In the genomic region with DNA sequence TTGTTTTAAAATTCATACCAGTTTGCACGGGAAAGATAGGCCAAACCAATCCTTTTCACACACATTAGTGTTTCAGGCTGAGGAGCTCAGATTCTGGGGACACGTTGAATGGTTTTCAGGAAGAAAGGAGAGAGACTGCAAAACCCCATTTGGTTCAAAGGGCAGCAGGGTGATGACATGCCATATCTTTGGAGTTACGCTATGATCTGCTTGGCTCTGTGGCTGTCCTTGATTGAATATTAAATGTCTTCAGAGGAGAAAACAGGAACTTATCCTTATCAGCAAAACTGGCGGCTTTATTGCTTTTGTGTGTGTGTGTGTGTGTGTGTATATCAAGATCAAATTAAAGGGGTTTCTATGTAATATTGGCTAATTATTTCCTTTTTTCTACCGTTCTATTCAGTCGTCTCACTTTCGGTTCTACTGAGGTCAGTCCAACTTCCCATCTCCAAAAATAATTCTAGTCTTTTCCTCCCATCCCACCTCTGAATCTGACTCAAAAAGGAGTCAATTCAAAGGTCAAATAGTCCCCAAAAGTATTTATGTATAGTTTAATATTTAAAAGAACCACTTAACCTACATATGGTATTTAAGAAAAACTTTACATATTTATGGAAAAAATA, we compare ENCODE assay signal across 9 cellular contexts.
DNase-seq lines count a peak whose midpoint lies in the region; FAIRE-seq and TF ChIP-seq lines count a peak whose summit lies in the region.
"Had no signal": no experiment of that assay in that cellular context is flagged by ENCODE, and none has a peak within 500 bp of the region (broad histone marks: within the 10 kb centered on the region; RNA-seq: fewer than 3 reads in every experiment).

No MANE protein-coding gene starts in this region.

- peaks cover 40% of the 10 kb centered on the region for H3K36me3 ChIP-seq in HUES6 (ENCODE audit: control insufficient read depth, insufficient read depth, low read length)
- peaks cover 15% of the 10 kb centered on the region for H3K36me3 ChIP-seq in astrocyte (ENCODE audit: insufficient read depth, low read length)
- peaks cover 21 to 43% (median 32%) of the 10 kb centered on the region in 5 donors for H3K36me3 ChIP-seq in subcutaneous abdominal adipose tissue (ENCODE audit: control insufficient read depth in 5 of 5, insufficient read depth in 5 of 5, low read length in 5 of 5)
- H3K36me3 ChIP-seq in MG63 = peaks cover 12% of the 10 kb centered on the region; the same call in 1 of the 2 replicates
- H3K36me3 ChIP-seq: WERI-Rb-1 had no signal

- H3K27me3 Mint-ChIP-seq in astrocyte (ENCODE audit: low read depth, unreplicated experiment) = no peaks in the 10 kb centered on the region

- TF ChIP-seq CTCF in astrocyte (IDR thresholded peaks at IDR 0.05; ENCODE audit: insufficient read depth, low read depth, low read length) = no peak

- H3K4me3 ChIP-seq in HUES6 (ENCODE audit: low read depth, low read length) = no peak overlapping the region
- no peak overlapping the region for H3K4me3 ChIP-seq in astrocyte (ENCODE audit: insufficient read depth, low read depth, low read length)
- H3K4me3 ChIP-seq in subcutaneous abdominal adipose tissue (ENCODE audit: low read depth in 1 of 5, low read length in 5 of 5) = peak overlapping the region in 2 of 5 donors; percentile 7 to 36
- H3K4me3 ChIP-seq in MG63 = no peak overlapping the region

- H3K79me2 ChIP-seq in astrocyte (ENCODE audit: insufficient read depth, low read length) = no peaks in the 10 kb centered on the region

- peaks cover 49% of the 10 kb centered on the region for H3K4me1 Mint-ChIP-seq in astrocyte (ENCODE audit: low read depth, unreplicated experiment)

- DNase-seq in astrocyte (ENCODE audit: low read depth) (peak; percentile 25), iris pigment epithelial cell (ENCODE audit: low read depth) (peak; percentile 37), SIG-M5 treated with dmso at 0.1 percent for 504 hours (lab: John Stamatoyannopoulos, UW; ENCODE audit: unreplicated experiment) (no peak), NCI-H187 (lab: John Stamatoyannopoulos, UW) (no peak), MG63 (no peak)
- DNase-seq in central memory CD4-positive, alpha-beta T cell = no peak
- DNase-seq: WERI-Rb-1 had no signal

- no peak overlapping the region for H3K4me3 Mint-ChIP-seq in astrocyte (ENCODE audit: unreplicated experiment)

- H3K36me3 Mint-ChIP-seq in astrocyte (ENCODE audit: low read depth, unreplicated experiment) = peaks cover 27% of the 10 kb centered on the region

- H3K9me3 ChIP-seq in HUES6 (ENCODE audit: control insufficient read depth, insufficient read depth, low read depth, low read length) (no peaks in the 10 kb centered on the region), astrocyte (ENCODE audit: insufficient read depth, low read depth, low read length) (no peaks in the 10 kb centered on the region), subcutaneous abdominal adipose tissue (ENCODE audit: control insufficient read depth in 5 of 5, low read length in 5 of 5) (no peaks in the 10 kb centered on the region), MG63 (no peaks in the 10 kb centered on the region; the same call in 1 of the 2 replicates)

- H3K4me2 ChIP-seq in astrocyte (ENCODE audit: low read length) = peak overlapping the region; percentile 57

- H3K27ac ChIP-seq in HUES6 (ENCODE audit: low read depth, low read length) (0 out of 2 replicates have a peak overlapping the region, but pooled peaks have one; percentile 9), astrocyte (ENCODE audit: low read depth, low read length) (peak overlapping the region; percentile 52), subcutaneous abdominal adipose tissue (ENCODE audit: low read depth, low read length) (peak overlapping the region; percentile 71)
- H3K27ac ChIP-seq: WERI-Rb-1 had no signal

- H3K4me1 ChIP-seq in HUES6 (ENCODE audit: control insufficient read depth, insufficient read depth, low read length) (peaks cover 14% of the 10 kb centered on the region), astrocyte (ENCODE audit: insufficient read depth, low read length) (peaks cover 36% of the 10 kb centered on the region), subcutaneous abdominal adipose tissue (ENCODE audit: control insufficient read depth in 5 of 5, insufficient read depth in 5 of 5, low read length in 5 of 5) (peaks cover 3 to 49% (median 35%) of the 10 kb centered on the region in 5 donors)

- no peaks in the 10 kb centered on the region for H3K27me3 ChIP-seq in HUES6 (ENCODE audit: control insufficient read depth, insufficient read depth, low read length)
- H3K27me3 ChIP-seq in astrocyte (ENCODE audit: insufficient read depth, low read length) = no peaks in the 10 kb centered on the region
- no peaks in the 10 kb centered on the region for H3K27me3 ChIP-seq in subcutaneous abdominal adipose tissue (ENCODE audit: control insufficient read depth in 5 of 5, insufficient read depth in 4 of 5, low read length in 5 of 5)
- H3K27me3 ChIP-seq in MG63 = no peaks in the 10 kb centered on the region

- no peak overlapping the region for H3K9ac ChIP-seq in HUES6 (ENCODE audit: low read length)
- H3K9ac ChIP-seq in astrocyte (ENCODE audit: low read length) = peak overlapping the region; percentile 36
- peak overlapping the region in 3 of 5 donors; percentile 10 to 26 (median 12) for H3K9ac ChIP-seq in subcutaneous abdominal adipose tissue (ENCODE audit: low read length in 5 of 5)

- peak overlapping the region; percentile 44 for H3K27ac Mint-ChIP-seq in astrocyte (ENCODE audit: unreplicated experiment)

- FAIRE-seq in astrocyte (lab: Jason Lieb, UNC) = no peak

- no peak overlapping the region for H2AFZ ChIP-seq in astrocyte (ENCODE audit: low read depth, low read length)

- no peaks in the 10 kb centered on the region for H4K20me1 ChIP-seq in astrocyte (ENCODE audit: insufficient read depth, low read length)

- H3K9me3 Mint-ChIP-seq in astrocyte (ENCODE audit: unreplicated experiment) = no peaks in the 10 kb centered on the region

Comparison
In these comparisons a context has a peak if more than half of its experiments do, and no peak if none do; other contexts are left out.
1. H3K27ac ChIP-seq: peak in every context shown above with its lines; median percentile 71 in subcutaneous abdominal adipose tissue; 52 in astrocyte; 9 in HUES6.
2. DNase-seq: peak in astrocyte (single experiment) and iris pigment epithelial cell (single experiment); none in SIG-M5 treated with dmso at 0.1 percent for 504 hours (single experiment), NCI-H187 (0 of 2), central memory CD4-positive, alpha-beta T cell (single experiment) and MG63 (single experiment).